In genomic region chr21:10416691-10417447, GRCh38 we compare ENCODE assay signal across 8 cellular contexts.
DNase-seq lines count a peak whose midpoint lies in the region; ATAC-seq and TF ChIP-seq lines count a peak whose summit lies in the region.
"Not testable (repeated sequence)": the region's sequence is repeated elsewhere in the genome, so short reads cannot be mapped to it uniquely, and the experiment has no call there.

No MANE protein-coding gene starts in this region.

- ATAC-seq in SK-N-SH treated with all-trans-retinoic acid at 6 μM for 48 hours (peak; percentile 16; the same call in 1 of the 3 replicates), left cardiac atrium (peak; percentile 1 to 9), upper lobe of left lung (ENCODE audit: low FRiP score in 2 of 2) (peak; percentile 20 to 21)

- intact Hi-C loops in left cardiac atrium (cut with DNase I): not testable (repeated sequence)

- not testable (repeated sequence) for H3K9ac ChIP-seq in HUES6 (ENCODE audit: low read length); liver (ENCODE audit: low read depth in 1 of 2, low read length in 2 of 2)

- WGBS in liver: 44% methylated on average over 4 of the region's 4 CpGs
- WGBS in upper lobe of left lung, 2 donors: 48 to 52% methylated on average over 4 of the region's 4 CpGs

- not testable (repeated sequence) for TF ChIP-seq EP300 in upper lobe of left lung (IDR thresholded peaks at IDR 0.05)

- not testable (repeated sequence) for TF ChIP-seq POLR2A in upper lobe of left lung (IDR thresholded peaks at IDR 0.05)

- H3K27ac ChIP-seq in HUES6 (ENCODE audit: low read depth, low read length); liver (ENCODE audit: low read depth in 1 of 2, low read length in 2 of 2); upper lobe of left lung: not testable (repeated sequence)

- H3K4me3 ChIP-seq in HUES6 (ENCODE audit: low read depth, low read length): peak overlapping the region; percentile 3; the same call in 1 of the 2 replicates
- not testable (repeated sequence) for H3K4me3 ChIP-seq in liver (ENCODE audit: low read depth in 1 of 3, low read length in 3 of 3); upper lobe of left lung

- not testable (repeated sequence) for H3K4me1 Mint-ChIP-seq in osteocyte (ENCODE audit: unreplicated experiment)

- DNase-seq in EL: peak; percentile 1
- DNase-seq in ecto neural progenitor cell (ENCODE audit: low spot score): peak; percentile 43
- not testable (repeated sequence) for DNase-seq in left cardiac atrium, upper lobe of left lung
- peak; percentile 89 for DNase-seq in osteocyte (ENCODE audit: extremely low spot score, unreplicated experiment)

- H3K36me3 ChIP-seq in HUES6 (ENCODE audit: control insufficient read depth, insufficient read depth, low read length); liver (ENCODE audit: control insufficient read depth in 4 of 4, insufficient read depth in 3 of 4, low read depth in 1 of 4, low read length in 3 of 4); upper lobe of left lung: not testable (repeated sequence)

- H3K9me3 Mint-ChIP-seq in osteocyte (ENCODE audit: unreplicated experiment): not testable (repeated sequence)

- H3K9me3 ChIP-seq in HUES6 (ENCODE audit: control insufficient read depth, insufficient read depth, low read depth, low read length) (peaks cover 88% of the 10 kb centered on the region), liver (ENCODE audit: control insufficient read depth in 4 of 4, low read length in 3 of 4) (peaks cover 1 to 19% (median 9%) of the 10 kb centered on the region in 4 donors), upper lobe of left lung (peaks cover 0 to 48% (median 10%) of the 10 kb centered on the region in 4 donors)

- H3K27ac Mint-ChIP-seq in osteocyte (ENCODE audit: unreplicated experiment): not testable (repeated sequence)

- H3K36me3 Mint-ChIP-seq in osteocyte (ENCODE audit: unreplicated experiment): not testable (repeated sequence)

- not testable (repeated sequence) for H3K27me3 Mint-ChIP-seq in osteocyte (ENCODE audit: unreplicated experiment)

- H3K4me1 ChIP-seq in HUES6 (ENCODE audit: control insufficient read depth, insufficient read depth, low read length); liver (ENCODE audit: control insufficient read depth in 4 of 4, insufficient read depth in 4 of 4, low read length in 3 of 4); upper lobe of left lung: not testable (repeated sequence)

- peak; percentile 6 for TF ChIP-seq CTCF in liver (IDR thresholded peaks at IDR 0.05; ENCODE audit: low read depth, low read length, missing input control)
- not testable (repeated sequence) for TF ChIP-seq CTCF in osteocyte (IDR thresholded peaks at IDR 0.05); upper lobe of left lung (IDR thresholded peaks at IDR 0.05)

- H3K4me3 Mint-ChIP-seq in osteocyte (ENCODE audit: unreplicated experiment): not testable (repeated sequence)

- not testable (repeated sequence) for TF ChIP-seq RAD21 in liver (IDR thresholded peaks at IDR 0.05)

- H3K27me3 ChIP-seq in HUES6 (ENCODE audit: control insufficient read depth, insufficient read depth, low read length); liver (ENCODE audit: control insufficient read depth in 4 of 4, insufficient read depth in 4 of 4, low read length in 3 of 4); upper lobe of left lung: not testable (repeated sequence)
